27 cellular contexts compared by ENCODE assay signal in genomic region chr2:149630445-149630844, GRCh38.
"Had no signal": no experiment of that assay in that cellular context is flagged by ENCODE, and none has a peak within 500 bp of the region (broad histone marks: within the 10 kb centered on the region; RNA-seq: fewer than 3 reads in every experiment).

No MANE protein-coding gene starts in this region.

- H3K9me3 Mint-ChIP-seq: nephron; neural progenitor cell; stimulated activated effector memory CD8-positive, alpha-beta T cell treated with anti-CD3 and anti-CD28 coated beads, Interleukin-12 subunit alpha, Interleukin-12 subunit beta, amount 100 ng/mL, for 72 hours; stimulated activated naive B cell treated with anti-CD40 and anti-IgM and Interleukin-4, amounts not matched to agents 10 μg/mL and 1 μg/mL and 100 μg/mL, for 72 hours; stimulated activated naive CD8-positive, alpha-beta T cell treated with anti-CD3 and anti-CD28 coated beads, Interleukin-15, Interleukin-2, amounts not matched to agents 100 ng/mL and 50 ng/mL, for 24 hours had no signal

- ATAC-seq: psoas muscle; right cardiac atrium; right lobe of liver; stimulated activated effector memory CD8-positive, alpha-beta T cell treated with anti-CD3 and anti-CD28 coated beads, Interleukin-12 subunit alpha, Interleukin-12 subunit beta, amount 100 ng/mL, for 72 hours; stimulated activated naive B cell treated with anti-CD40 and anti-IgM and Interleukin-4, amounts not matched to agents 10 μg/mL and 1 μg/mL and 100 μg/mL, for 72 hours had no signal

- DNase-seq: occipital lobe; ovary; posterior cingulate gyrus; psoas muscle; right cardiac atrium; right lobe of liver; sigmoid colon; small intestine; stimulated activated CD4-positive, alpha-beta T cell treated with anti-CD3 and anti-CD28 coated beads, Interleukin-15, amount 100 ng/mL, for 24 hours; stimulated activated CD4-positive, alpha-beta T cell treated with anti-CD3 and anti-CD28 coated beads, Interleukin-2, amount 100 ng/mL, for 24 hours; stimulated activated CD4-positive, alpha-beta T cell treated with anti-CD3 and anti-CD28 coated beads, Interleukin-2, amount 100 ng/mL, for 48 hours; stimulated activated CD4-positive, alpha-beta T cell treated with anti-CD3 and anti-CD28 coated beads, Interleukin-4, amount 100 ng/mL, for 24 hours; stimulated activated naive B cell treated with anti-CD40 and anti-IgM and Interleukin-4, amounts not matched to agents 10 μg/mL and 1 μg/mL and 100 μg/mL, for 72 hours; stimulated activated naive CD4-positive, alpha-beta T cell treated with Interleukin-2 at 50 U/mL for 16 hours; stomach; thyroid gland; trophoblast cell; upper lobe of left lung had no signal

- H3K4me1 Mint-ChIP-seq: nephron; neural progenitor cell; stimulated activated effector memory CD8-positive, alpha-beta T cell treated with anti-CD3 and anti-CD28 coated beads, Interleukin-12 subunit alpha, Interleukin-12 subunit beta, amount 100 ng/mL, for 72 hours had no signal

- H3K4me1 ChIP-seq: neural progenitor cell, parathyroid adenoma, psoas muscle, right lobe of liver, sigmoid colon, stomach, thyroid gland, upper lobe of left lung, vagina had no signal

- H3K9me3 ChIP-seq: ovary, psoas muscle, right lobe of liver, sigmoid colon, stomach, thoracic aorta, thyroid gland, tibial nerve, upper lobe of left lung, vagina had no signal

- H3K4me3 ChIP-seq: neural progenitor cell, ovary, psoas muscle, right lobe of liver, sigmoid colon, stomach, thoracic aorta, thyroid gland, tibial nerve, upper lobe of left lung, vagina had no signal

- H3K27ac Mint-ChIP-seq: nephron; neural progenitor cell; progenitor cell of endocrine pancreas; stimulated activated effector memory CD8-positive, alpha-beta T cell treated with anti-CD3 and anti-CD28 coated beads, Interleukin-12 subunit alpha, Interleukin-12 subunit beta, amount 100 ng/mL, for 72 hours; stimulated activated naive B cell treated with anti-CD40 and anti-IgM and Interleukin-4, amounts not matched to agents 10 μg/mL and 1 μg/mL and 100 μg/mL, for 72 hours; stimulated activated naive CD8-positive, alpha-beta T cell treated with anti-CD3 and anti-CD28 coated beads, Interleukin-15, Interleukin-2, amounts not matched to agents 100 ng/mL and 50 ng/mL, for 24 hours had no signal

- H3K36me3 ChIP-seq: neural progenitor cell, ovary, right lobe of liver, sigmoid colon, stomach, thoracic aorta, thyroid gland, tibial nerve, upper lobe of left lung, vagina had no signal

- H3K36me3 Mint-ChIP-seq: neural progenitor cell; stimulated activated effector memory CD8-positive, alpha-beta T cell treated with anti-CD3 and anti-CD28 coated beads, Interleukin-12 subunit alpha, Interleukin-12 subunit beta, amount 100 ng/mL, for 72 hours; stimulated activated naive B cell treated with anti-CD40 and anti-IgM and Interleukin-4, amounts not matched to agents 10 μg/mL and 1 μg/mL and 100 μg/mL, for 72 hours had no signal

- H3K4me3 Mint-ChIP-seq: nephron; neural progenitor cell; stimulated activated effector memory CD8-positive, alpha-beta T cell treated with anti-CD3 and anti-CD28 coated beads, Interleukin-12 subunit alpha, Interleukin-12 subunit beta, amount 100 ng/mL, for 72 hours; stimulated activated naive B cell treated with anti-CD40 and anti-IgM and Interleukin-4, amounts not matched to agents 10 μg/mL and 1 μg/mL and 100 μg/mL, for 72 hours; stimulated activated naive CD8-positive, alpha-beta T cell treated with anti-CD3 and anti-CD28 coated beads, Interleukin-15, Interleukin-2, amounts not matched to agents 100 ng/mL and 50 ng/mL, for 24 hours had no signal

- H3K27me3 Mint-ChIP-seq: progenitor cell of endocrine pancreas; stimulated activated naive B cell treated with anti-CD40 and anti-IgM and Interleukin-4, amounts not matched to agents 10 μg/mL and 1 μg/mL and 100 μg/mL, for 72 hours had no signal
